In genomic region chr12:109246221-109246620, GRCh38 we compare ENCODE assay signal across 5 cellular contexts.
"Had no signal": no experiment of that assay in that cellular context is flagged by ENCODE, and none has a peak within 500 bp of the region (broad histone marks: within the 10 kb centered on the region; RNA-seq: fewer than 3 reads in every experiment).

No MANE protein-coding gene starts in this region.

- ATAC-seq: GM23338, K562 had no signal

- H3K27ac Mint-ChIP-seq: GM23338, H9 had no signal

- DNase-seq: H9, HCEC 1CT, IMR-90 had no signal

- H3K4me3 ChIP-seq: GM23338, K562 had no signal

- H3K4me1 Mint-ChIP-seq: GM23338, H9 had no signal

- H3K4me3 Mint-ChIP-seq: GM23338, H9 had no signal
